In genomic region chr20:24751551-24751950, GRCh38 we compare ENCODE assay signal across 19 cellular contexts.
DNase-seq lines count a peak whose midpoint lies in the region; ATAC-seq and TF ChIP-seq lines count a peak whose summit lies in the region.
"Had no signal": no experiment of that assay in that cellular context is flagged by ENCODE, and none has a peak within 500 bp of the region (broad histone marks: within the 10 kb centered on the region; RNA-seq: fewer than 3 reads in every experiment).

No MANE protein-coding gene starts in this region.

- no peak overlapping the region for H2AK5ac ChIP-seq in mesendoderm (ENCODE audit: low read length)

- H4K8ac ChIP-seq in mesendoderm (ENCODE audit: low read depth, low read length), result no peak overlapping the region

- H3K4me1 Mint-ChIP-seq in activated CD8-positive, alpha-beta memory T cell treated with anti-CD3 and anti-CD28 coated beads, Interleukin-2, amount 10 ng/mL, durations not matched to agents 7 days and 5 days, result peaks cover 10% of the 10 kb centered on the region
- peaks cover 9% of the 10 kb centered on the region for H3K4me1 Mint-ChIP-seq in osteocyte (ENCODE audit: unreplicated experiment)
- H3K4me1 Mint-ChIP-seq: B cell; CD4-positive, CD25-positive, alpha-beta regulatory T cell had no signal

- no peak overlapping the region for H3K18ac ChIP-seq in mesendoderm (ENCODE audit: low read length)

- H2BK5ac ChIP-seq in mesendoderm (ENCODE audit: low read length), result no peak overlapping the region

- no peaks in the 10 kb centered on the region for H3K36me3 ChIP-seq in mesendoderm (ENCODE audit: control insufficient read depth, insufficient read depth, low read length)
- H3K36me3 ChIP-seq: BLaER1 had no signal

- no peak overlapping the region for H4K5ac ChIP-seq in mesendoderm (ENCODE audit: low read length)

- H3K56ac ChIP-seq in mesendoderm (ENCODE audit: low read length), result no peak overlapping the region

- H3K9me3 Mint-ChIP-seq in activated CD8-positive, alpha-beta memory T cell treated with anti-CD3 and anti-CD28 coated beads, Interleukin-2, amount 10 ng/mL, durations not matched to agents 7 days and 5 days (ENCODE audit: low read depth), result no peaks in the 10 kb centered on the region
- peaks cover 3% of the 10 kb centered on the region for H3K9me3 Mint-ChIP-seq in osteocyte (ENCODE audit: unreplicated experiment)
- H3K9me3 Mint-ChIP-seq: CD8-positive, alpha-beta T cell had no signal

- peak; percentile 21 for DNase-seq in activated CD8-positive, alpha-beta memory T cell treated with anti-CD3 and anti-CD28 coated beads, Interleukin-2, amount 10 ng/mL, durations not matched to agents 7 days and 5 days
- peak; percentile 24 for DNase-seq in coronary artery (ENCODE audit: low spot score)
- peak; percentile 51 for DNase-seq in osteocyte (ENCODE audit: extremely low spot score, unreplicated experiment)
- DNase-seq in ureter (ENCODE audit: low spot score), result peak; percentile 22
- DNase-seq in left cardiac atrium, result no peak
- DNase-seq in mesendoderm, result no peak
- DNase-seq: Caco-2; CD4-positive, CD25-positive, alpha-beta regulatory T cell; DMS 273 treated with DMSO at 0.1 percent for 48 hours; DMS79; GF-D8; GM23248; H7; HCEC 1CT had no signal

- H2BK15ac ChIP-seq in mesendoderm (replicated peaks; ENCODE audit: low read depth), result no peak overlapping the region

- no peak overlapping the region for H3K4me2 ChIP-seq in mesendoderm (ENCODE audit: low read length)

- H3K27ac Mint-ChIP-seq in activated CD8-positive, alpha-beta memory T cell treated with anti-CD3 and anti-CD28 coated beads, Interleukin-2, amount 10 ng/mL, durations not matched to agents 7 days and 5 days, result no peak overlapping the region
- H3K27ac Mint-ChIP-seq in osteocyte (ENCODE audit: unreplicated experiment), result no peak overlapping the region
- H3K27ac Mint-ChIP-seq: B cell; CD4-positive, CD25-positive, alpha-beta regulatory T cell; CD8-positive, alpha-beta T cell had no signal

- no peaks in the 10 kb centered on the region for H3K79me2 ChIP-seq in mesendoderm (ENCODE audit: control insufficient read depth, insufficient read depth, low read length)

- H3K27me3 Mint-ChIP-seq in activated CD8-positive, alpha-beta memory T cell treated with anti-CD3 and anti-CD28 coated beads, Interleukin-2, amount 10 ng/mL, durations not matched to agents 7 days and 5 days, result peaks cover 25% of the 10 kb centered on the region
- peaks cover 11% of the 10 kb centered on the region for H3K27me3 Mint-ChIP-seq in osteocyte (ENCODE audit: unreplicated experiment)
- H3K27me3 Mint-ChIP-seq: CD4-positive, CD25-positive, alpha-beta regulatory T cell had no signal

- WGBS in mesendoderm (ENCODE audit: extremely low coverage, insufficient coverage, low lambda C conversion rate), result no CpG with 5 or more reads among the region's 4 CpGs

- no peak overlapping the region for H2BK120ac ChIP-seq in mesendoderm (ENCODE audit: low read depth, low read length)

- H3K27me3 ChIP-seq in mesendoderm (ENCODE audit: insufficient read depth, low read length, poor library complexity), result no peaks in the 10 kb centered on the region
- H3K27me3 ChIP-seq: BLaER1 had no signal

- H3K36me3 Mint-ChIP-seq in activated CD8-positive, alpha-beta memory T cell treated with anti-CD3 and anti-CD28 coated beads, Interleukin-2, amount 10 ng/mL, durations not matched to agents 7 days and 5 days, result no peaks in the 10 kb centered on the region
- no peaks in the 10 kb centered on the region for H3K36me3 Mint-ChIP-seq in osteocyte (ENCODE audit: unreplicated experiment)
- H3K36me3 Mint-ChIP-seq: CD4-positive, CD25-positive, alpha-beta regulatory T cell; CD8-positive, alpha-beta T cell had no signal

- H3K4me1 ChIP-seq in mesendoderm (ENCODE audit: control insufficient read depth, low read depth, low read length), result no peaks in the 10 kb centered on the region

- no peak overlapping the region for H3K4ac ChIP-seq in mesendoderm (ENCODE audit: low read depth, low read length)

- intact Hi-C loops in left cardiac atrium (cut with DNase I), result no loop called here

- no peak overlapping the region for H3K23ac ChIP-seq in mesendoderm (ENCODE audit: low read length)

- no peaks in the 10 kb centered on the region for H3K79me1 ChIP-seq in mesendoderm (ENCODE audit: low read length)

- H3K27ac ChIP-seq in coronary artery (no peak overlapping the region), mesendoderm (ENCODE audit: low read depth, low read length) (no peak overlapping the region)
- H3K27ac ChIP-seq: C4-2B, GM23248 had no signal

- no peak overlapping the region for H3K4me3 Mint-ChIP-seq in activated CD8-positive, alpha-beta memory T cell treated with anti-CD3 and anti-CD28 coated beads, Interleukin-2, amount 10 ng/mL, durations not matched to agents 7 days and 5 days
- H3K4me3 Mint-ChIP-seq in osteocyte (ENCODE audit: unreplicated experiment), result no peak overlapping the region
- H3K4me3 Mint-ChIP-seq: B cell; CD4-positive, CD25-positive, alpha-beta regulatory T cell; CD8-positive, alpha-beta T cell had no signal

- ATAC-seq in activated CD8-positive, alpha-beta memory T cell treated with anti-CD3 and anti-CD28 coated beads, Interleukin-2, amount 10 ng/mL, durations not matched to agents 7 days and 5 days, result no peak
- no peak for ATAC-seq in GM21825 (IDR thresholded peaks at IDR 0.05; ENCODE audit: unreplicated experiment)
- no peak for ATAC-seq in left cardiac atrium
- ATAC-seq: CD8-positive, alpha-beta T cell had no signal

- H3K9ac ChIP-seq in mesendoderm (ENCODE audit: low read length), result no peak overlapping the region
- H3K9ac ChIP-seq: BLaER1, GM23248 had no signal

- H3K4me3 ChIP-seq in coronary artery, result no peak overlapping the region
- H3K4me3 ChIP-seq in mesendoderm (ENCODE audit: low read length), result no peak overlapping the region
- H3K4me3 ChIP-seq: BLaER1, GM23248 had no signal

- CTCF ChIA-PET in activated CD8-positive, alpha-beta memory T cell treated with anti-CD3 and anti-CD28 coated beads, Interleukin-2, amount 10 ng/mL, durations not matched to agents 7 days and 5 days (lab: Charles Lee), result no interaction called here

- TF ChIP-seq CTCF in coronary artery (IDR thresholded peaks at IDR 0.05), result no peak
- no peak for TF ChIP-seq CTCF in osteocyte (IDR thresholded peaks at IDR 0.05)

Comparison
In these comparisons a context has a peak if more than half of its experiments do, and no peak if none do; other contexts are left out.
1. DNase-seq: peak in activated CD8-positive, alpha-beta memory T cell treated with anti-CD3 and anti-CD28 coated beads, Interleukin-2, amount 10 ng/mL, durations not matched to agents 7 days and 5 days (single experiment), coronary artery (single experiment), osteocyte (single experiment) and ureter (single experiment); none in left cardiac atrium (single experiment) and mesendoderm (single experiment).